Comparison of ENCODE assay signal across 8 cellular contexts in genomic region chr17:75455896-75456416, GRCh38. TPM values are rescaled to one million over a fixed set of nuclear protein-coding genes. Genes with fewer than 3 reads are reported as not detected.
DNase-seq lines count a peak whose midpoint lies in the region; ATAC-seq and FAIRE-seq lines count a peak whose summit lies in the region.

No MANE protein-coding gene starts in this region.

- peak overlapping the region; percentile 48; the same call in 1 of the 2 replicates for H3K4me3 ChIP-seq in GM08714 (ENCODE audit: low read length)
- peak overlapping the region; percentile 95 for H3K4me3 ChIP-seq in adipocyte (ENCODE audit: low read length)

- DNase-seq in adipocyte (ENCODE audit: low read depth) (no peak), immature natural killer cell (no peak), substantia nigra (lab: John Stamatoyannopoulos, UW) (peak in 2 of 49 donors; percentile 55 to 67), HTR-8/SVneo (ENCODE audit: insufficient read length, low spot score) (no peak), inferior parietal cortex (ENCODE audit: extremely low spot score) (no peak), NCI-H446 (lab: John Stamatoyannopoulos, UW) (no peak)

- H3K36me3 Mint-ChIP-seq in immature natural killer cell = no peaks in the 10 kb centered on the region

- peak; percentile 7 for ATAC-seq in HG03045 (IDR thresholded peaks at IDR 0.05; ENCODE audit: unreplicated experiment)

- H3K4me1 ChIP-seq in adipocyte (ENCODE audit: control insufficient read depth, insufficient read depth, low read length) = peaks cover 32% of the 10 kb centered on the region

- peak overlapping the region; percentile 93 to 97 (median 93) for H3K4me3 Mint-ChIP-seq in immature natural killer cell

- peak overlapping the region; percentile 90 to 98 (median 98) for H3K27ac Mint-ChIP-seq in immature natural killer cell

- no peaks in the 10 kb centered on the region for H3K9me3 Mint-ChIP-seq in immature natural killer cell

- peaks cover 49 to 58% of the 10 kb centered on the region in 2 donors for H3K4me1 Mint-ChIP-seq in immature natural killer cell

- H3K27me3 Mint-ChIP-seq in immature natural killer cell (ENCODE audit: low read depth in 3 of 3) = peaks cover 2 to 3% (median 3%) of the 10 kb centered on the region in 3 donors

- H3K36me3 ChIP-seq in adipocyte (ENCODE audit: control insufficient read depth, insufficient read depth, low read length, severe bottlenecking) = no peaks in the 10 kb centered on the region

- no peak for FAIRE-seq in HTR-8/SVneo (lab: Jason Lieb, UNC)

- H3K9ac ChIP-seq in adipocyte (ENCODE audit: low read length) = peak overlapping the region; percentile 97

- no peaks in the 10 kb centered on the region for H3K9me3 ChIP-seq in adipocyte (ENCODE audit: control insufficient read depth, low read length)

- H3K27ac ChIP-seq in substantia nigra (ENCODE audit: low read depth, low read length, poor library complexity, severe bottlenecking) = peak overlapping the region; percentile 97

- H3K27me3 ChIP-seq in adipocyte (replicated peaks; ENCODE audit: control insufficient read depth, insufficient read depth, low read length) = no peaks in the 10 kb centered on the region

RNA-seq across cellular contexts. Expression of gene TMEM94, which starts 0.5 kb away (rescaled TPM):
- polyA plus RNA-seq in immature natural killer cell = 10 to 100 TPM in 1 of 3 donors, 1 to 10 TPM in 2; 3.2 to 21.9 (median 9.3) TPM

RNA-seq across cellular contexts. Expression of gene GRB2, which starts 50.5 kb away (rescaled TPM):
- 100 to 1,000 TPM; 104 to 161 (median 135) TPM for polyA plus RNA-seq in immature natural killer cell

RNA-seq across cellular contexts. Expression of gene CASKIN2, which starts 59.4 kb away (rescaled TPM):
- polyA plus RNA-seq in immature natural killer cell = not detected
